8 cellular contexts compared by ENCODE assay signal in genomic region chrX:115561605-115562491, GRCh38. TPM values are rescaled to one million over a fixed set of nuclear protein-coding genes. Genes with fewer than 3 reads are reported as not detected.
A peak's percentile ranks its signal among the peaks of the same experiment; 100 is the strongest.
DNase-seq lines count a peak whose midpoint lies in the region; ATAC-seq and TF ChIP-seq lines count a peak whose summit lies in the region.

No MANE protein-coding gene starts in this region.

- DNase-seq in GM06990 (ENCODE audit: extremely low read depth, insufficient read length) (peak; percentile 47), NCI-H510A (lab: John Stamatoyannopoulos, UW) (peak; percentile 45), MCF 10A (ENCODE audit: unreplicated experiment) (peak; percentile 42), islet precursor cell (peak; percentile 85), spleen (no peak), OCI-M2 (lab: John Stamatoyannopoulos, UW; ENCODE audit: unreplicated experiment) (no peak)

- peak overlapping the region; percentile 84 for H3K4me3 Mint-ChIP-seq in MCF 10A (ENCODE audit: unreplicated experiment)

- H3K27ac ChIP-seq in spleen, result peak overlapping the region; percentile 19 to 88 (median 82)

- no peaks in the 10 kb centered on the region for H3K4me1 ChIP-seq in spleen

- no peak for TF ChIP-seq CTCF in GM06990 (IDR thresholded peaks at IDR 0.05; ENCODE audit: insufficient read depth, low read length, poor library complexity, severe bottlenecking)
- no peak for TF ChIP-seq CTCF in MCF 10A (IDR thresholded peaks at IDR 0.05; ENCODE audit: unreplicated experiment)
- no peak for TF ChIP-seq CTCF in spleen (IDR thresholded peaks at IDR 0.05 in 8 of 11, conservative IDR thresholded peaks at IDR 0.05 in 3 of 11)

- peaks cover 36% of the 10 kb centered on the region for H3K27me3 Mint-ChIP-seq in MCF 10A (ENCODE audit: insufficient read depth, unreplicated experiment)

- H3K4me1 Mint-ChIP-seq in MCF 10A (ENCODE audit: insufficient read depth, unreplicated experiment), result no peaks in the 10 kb centered on the region

- CTCF ChIA-PET in MCF 10A (lab: Yijun Ruan, JAX), result interaction anchor here (1.0 to 1.4 kb wide), 4 partner anchors 26 to 237 kb away, joined by 3 to 7 read pairs (median 5); no protein-coding TSS in a partner anchor

- no peak for TF ChIP-seq POLR2A in spleen (IDR thresholded peaks at IDR 0.05)

- TSS peak; percentile 46 for BruUV-seq in MCF 10A (replicated peaks; lab: Mats Ljungman, UMichigan)

- intact Hi-C loops in MCF 10A (cut with micrococcal nuclease) (loop anchor here (1.0 to 5.0 kb wide), 4 partner anchors 31 to 230 kb away; no protein-coding TSS in a partner anchor), spleen (cut with DNase I; ENCODE audit: low total_unique reads) (no loop called here)

- H3K36me3 ChIP-seq in GM06990 (ENCODE audit: control insufficient read depth, insufficient read depth, low read length) (no peaks in the 10 kb centered on the region), spleen (no peaks in the 10 kb centered on the region)

- POLR2A ChIA-PET in MCF 10A (lab: Yijun Ruan, JAX), result interaction anchor here (0.7 to 7.5 kb wide), 12 partner anchors 19 to 1330 kb away, joined by 3 to 160 read pairs (median 5); no protein-coding TSS in a partner anchor

- peak overlapping the region; percentile 46 for H3K4me3 ChIP-seq in GM06990 (replicated peaks; ENCODE audit: low read depth, low read length)
- H3K4me3 ChIP-seq in spleen, result peak overlapping the region; percentile 30 to 70 (median 38)

- H3K27ac Mint-ChIP-seq in MCF 10A (ENCODE audit: low read depth, unreplicated experiment), result peak overlapping the region; percentile 93

- H3K9me3 Mint-ChIP-seq in MCF 10A (ENCODE audit: unreplicated experiment), result no peaks in the 10 kb centered on the region

- H3K36me3 Mint-ChIP-seq in MCF 10A (ENCODE audit: insufficient read depth, unreplicated experiment), result peaks cover 14% of the 10 kb centered on the region

- ATAC-seq in HG02759 (IDR thresholded peaks at IDR 0.05; ENCODE audit: unreplicated experiment) (peak; percentile 36), HG03571 (IDR thresholded peaks at IDR 0.05; ENCODE audit: unreplicated experiment) (no peak)

- WGBS in spleen, 5 donors, result 2 to 18% (median 5%) methylated on average over 23 to 54 of the region's 56 CpGs

- H3K27me3 ChIP-seq in GM06990 (replicated peaks; ENCODE audit: control insufficient read depth, insufficient read depth, low read length) (no peaks in the 10 kb centered on the region), spleen (replicated peaks in 1 of 7) (peaks cover 0 to 55% (median 22%) of the 10 kb centered on the region in 7 donors)

- H3K9me3 ChIP-seq in spleen, result no peaks in the 10 kb centered on the region

RNA-seq across cellular contexts. Expression of gene PLS3, which starts 0.9 kb away (rescaled TPM):
- total RNA-seq in MCF 10A (2022), result 127 and 147 TPM in 2 replicates
- 100 to 1,000 TPM in 6 of 7 donors, 10 to 100 TPM in 1; 82.0 to 159 (median 120) TPM for total RNA-seq in spleen
- 10 to 100 TPM; 20.3 to 57.0 (median 23.7) TPM for polyA plus RNA-seq in spleen

Comparison
In these comparisons a context has a peak if more than half of its experiments do, and no peak if none do; other contexts are left out.
1. DNase-seq: peak in GM06990 (single experiment), NCI-H510A (single experiment), MCF 10A (single experiment) and islet precursor cell (single experiment); none in spleen (single experiment) and OCI-M2 (single experiment).